ENCODE assay signal across 8 cellular contexts in genomic region chrX:71128915-71129765, GRCh38. TPM values are rescaled to one million over a fixed set of nuclear protein-coding genes. Genes with fewer than 3 reads are reported as not detected.
DNase-seq lines count a peak whose midpoint lies in the region; ATAC-seq, FAIRE-seq and TF ChIP-seq lines count a peak whose summit lies in the region.

No MANE protein-coding gene starts in this region.

- H3K4me1 Mint-ChIP-seq in WTC11, result peaks cover 9% of the 10 kb centered on the region
- H3K4me1 Mint-ChIP-seq in brain, result no peaks in the 10 kb centered on the region

- H3K9me2 ChIP-seq in MM.1S (replicated peaks; ENCODE audit: insufficient read depth, low read length), result no peaks in the 10 kb centered on the region

- H3F3A ChIP-seq in MM.1S (ENCODE audit: insufficient read depth, low read length), result no peaks in the 10 kb centered on the region

- H3K27me3 ChIP-seq in MM.1S (replicated peaks; ENCODE audit: insufficient read depth, low read length), result no peaks in the 10 kb centered on the region

- DNase-seq in AG20443 (ENCODE audit: low spot score), result peak; percentile 64
- peak; percentile 58 for DNase-seq in GM19238 (ENCODE audit: insufficient read length, low spot score)
- DNase-seq in MM.1S, result peak; percentile 54
- peak; percentile 70 for DNase-seq in WTC11 (ENCODE audit: low spot score)
- DNase-seq in stimulated activated CD4-positive, alpha-beta T cell treated with anti-CD3 and anti-CD28 coated beads, Interleukin-2, amount 100 ng/mL, for 24 hours, result peak; percentile 76

- H3K27ac Mint-ChIP-seq in WTC11 (peak overlapping the region; percentile 7; the same call in 1 of the 2 replicates), brain (peak overlapping the region in 3 of 5 experiments; percentile 37 to 81 (median 52))

- H3K36me3 ChIP-seq in MM.1S (replicated peaks; ENCODE audit: insufficient read depth, low read length), result no peaks in the 10 kb centered on the region

- H3K4me3 Mint-ChIP-seq in WTC11 (no peak overlapping the region), brain (no peak overlapping the region)

- H3K36me3 Mint-ChIP-seq in WTC11 (peaks cover 72% of the 10 kb centered on the region), brain (peaks cover 34% of the 10 kb centered on the region)

- POLR2A ChIA-PET in WTC11 (lab: Charles Lee), result no interaction called here

- peak; percentile 27 for FAIRE-seq in islet of Langerhans (lab: Jason Lieb, UNC)

- no peak overlapping the region for H3K4me2 ChIP-seq in MM.1S (ENCODE audit: low read depth, low read length)

- CTCF ChIA-PET in WTC11 (lab: Charles Lee), result interaction anchor here (0.6 to 1.1 kb wide), 5 partner anchors 11 to 131 kb away, joined by 3 to 5 read pairs (median 3); partner anchors contain the start of genes MED12 and SNX12

- H3K27ac ChIP-seq in MM.1S (ENCODE audit: low read length), result no peak overlapping the region

- ATAC-seq in WTC11 (peak; percentile 81), GM21526 (IDR thresholded peaks at IDR 0.05; ENCODE audit: low FRiP score, unreplicated experiment) (no peak)

- no peaks in the 10 kb centered on the region for H3K9me3 ChIP-seq in MM.1S (replicated peaks; ENCODE audit: insufficient read depth, low read length)

- no peaks in the 10 kb centered on the region for H3K4me1 ChIP-seq in MM.1S (ENCODE audit: low read length)

- no peaks in the 10 kb centered on the region for H3K9me3 Mint-ChIP-seq in WTC11
- peaks cover 0 to 6% (median 0%) of the 10 kb centered on the region in 5 experiments for H3K9me3 Mint-ChIP-seq in brain

- no peaks in the 10 kb centered on the region for H3K79me2 ChIP-seq in MM.1S (ENCODE audit: low read length)

- no peak overlapping the region for H3K9ac ChIP-seq in MM.1S (ENCODE audit: low read length)

- TF ChIP-seq CTCF in MM.1S (IDR thresholded peaks at IDR 0.05; ENCODE audit: low read length) (peak; percentile 79), WTC11 (IDR thresholded peaks at IDR 0.05) (peak; percentile 66), brain (conservative IDR thresholded peaks at IDR 0.05) (peak; percentile 69 to 77)

- H3K4me3 ChIP-seq in MM.1S (ENCODE audit: low read length), result no peak overlapping the region

- no peak overlapping the region for H2AFZ ChIP-seq in MM.1S (ENCODE audit: low read length)

- no peaks in the 10 kb centered on the region for H4K20me1 ChIP-seq in MM.1S (ENCODE audit: insufficient read depth, low read length)

- no peaks in the 10 kb centered on the region for H3K27me3 Mint-ChIP-seq in WTC11 (ENCODE audit: low read depth)
- no peaks in the 10 kb centered on the region for H3K27me3 Mint-ChIP-seq in brain

TF ChIP-seq in WTC11, 78 proteins besides CTCF, POLR2A, EP300 and RAD21:
- no peak for TF ChIP-seq STAT6 (CRISPR knock-in tag; conservative IDR thresholded peaks at IDR 0.05; ENCODE audit: low read depth)

RNA-seq across cellular contexts. Expression of gene MED12, which starts 10.7 kb away (rescaled TPM):
- total RNA-seq in WTC11 (2021), result 35.6 to 38.4 TPM (median 37.0 TPM) in 3 replicates
- polyA plus RNA-seq in brain (ENCODE audit: insufficient read depth, low read depth, low replicate concordance), result 38.0 TPM

RNA-seq across cellular contexts. Expression of gene NLGN3, which starts 15.5 kb away (rescaled TPM):
- 10.6 to 11.7 TPM (median 10.8 TPM) in 3 replicates for total RNA-seq in WTC11 (2021)
- 27.3 TPM for polyA plus RNA-seq in brain (ENCODE audit: insufficient read depth, low read depth, low replicate concordance)

RNA-seq across cellular contexts. Expression of gene IL2RG, which starts 17.8 kb away (rescaled TPM):
- total RNA-seq in WTC11 (2021), result 0.37 to 1.2 TPM (median 0.94 TPM) in 3 replicates
- polyA plus RNA-seq in brain (ENCODE audit: insufficient read depth, low read depth, low replicate concordance), result 1.6 TPM

RNA-seq across cellular contexts. Expression of gene CXorf65, which starts 22.6 kb away (rescaled TPM):
- total RNA-seq in WTC11 (2021), result not detected in 3 replicates
- not detected for polyA plus RNA-seq in brain (ENCODE audit: insufficient read depth, low read depth, low replicate concordance)

RNA-seq across cellular contexts. Expression of gene FOXO4, which starts 33.5 kb away (rescaled TPM):
- total RNA-seq in WTC11 (2021), result 35.3 to 48.3 TPM (median 37.0 TPM) in 3 replicates
- polyA plus RNA-seq in brain (ENCODE audit: insufficient read depth, low read depth, low replicate concordance), result 41.8 TPM
